ENCODE assay signal across 1 cellular context in the genomic region with DNA sequence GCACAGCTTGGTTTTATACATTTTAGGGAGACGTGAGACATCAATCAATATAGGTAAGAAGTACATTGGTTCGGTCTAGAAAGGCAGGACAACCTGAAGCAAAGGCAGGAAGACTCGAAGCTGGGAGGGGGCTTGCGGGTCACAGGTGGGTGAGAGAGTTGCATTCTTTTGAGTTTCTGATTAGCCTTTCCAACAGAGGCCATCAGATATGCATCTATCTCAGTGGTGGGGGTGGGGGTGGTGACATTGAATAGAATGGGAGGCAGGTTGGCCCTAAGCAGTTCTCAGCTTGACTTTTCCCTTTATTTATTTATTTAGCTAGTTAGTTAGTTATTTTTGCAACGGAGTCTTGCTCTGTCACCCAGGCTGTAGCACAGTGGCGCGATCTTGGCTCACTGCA.
TF ChIP-seq lines count a peak whose summit lies in the region.

No MANE protein-coding gene starts in this region.

TF ChIP-seq in WTC11, 78 proteins besides CTCF, POLR2A, EP300 and RAD21 (continued from another document):
- no peak for TF ChIP-seq JAZF1 (CRISPR knock-in tag; IDR thresholded peaks at IDR 0.05)
- no peak for TF ChIP-seq ZNF219 (CRISPR knock-in tag; IDR thresholded peaks at IDR 0.05; ENCODE audit: borderline replicate concordance)
- TF ChIP-seq, protein P1, sequence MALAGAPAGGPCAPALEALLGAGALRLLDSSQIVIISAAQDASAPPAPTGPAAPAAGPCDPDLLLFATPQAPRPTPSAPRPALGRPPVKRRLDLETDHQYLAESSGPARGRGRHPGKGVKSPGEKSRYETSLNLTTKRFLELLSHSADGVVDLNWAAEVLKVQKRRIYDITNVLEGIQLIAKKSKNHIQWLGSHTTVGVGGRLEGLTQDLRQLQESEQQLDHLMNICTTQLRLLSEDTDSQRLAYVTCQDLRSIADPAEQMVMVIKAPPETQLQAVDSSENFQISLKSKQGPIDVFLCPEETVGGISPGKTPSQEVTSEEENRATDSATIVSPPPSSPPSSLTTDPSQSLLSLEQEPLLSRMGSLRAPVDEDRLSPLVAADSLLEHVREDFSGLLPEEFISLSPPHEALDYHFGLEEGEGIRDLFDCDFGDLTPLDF (CRISPR knock-in tag; IDR thresholded peaks at IDR 0.05): no peak
- TF ChIP-seq, protein P2, sequence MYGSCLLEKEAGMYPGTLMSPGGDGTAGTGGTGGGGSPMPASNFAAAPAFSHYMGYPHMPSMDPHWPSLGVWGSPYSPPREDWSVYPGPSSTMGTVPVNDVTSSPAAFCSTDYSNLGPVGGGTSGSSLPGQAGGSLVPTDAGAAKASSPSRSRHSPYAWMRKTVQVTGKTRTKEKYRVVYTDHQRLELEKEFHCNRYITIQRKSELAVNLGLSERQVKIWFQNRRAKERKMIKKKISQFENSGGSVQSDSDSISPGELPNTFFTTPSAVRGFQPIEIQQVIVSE (CRISPR knock-in tag; IDR thresholded peaks at IDR 0.05; ENCODE audit: borderline replicate concordance): no peak
- TF ChIP-seq, protein P3, sequence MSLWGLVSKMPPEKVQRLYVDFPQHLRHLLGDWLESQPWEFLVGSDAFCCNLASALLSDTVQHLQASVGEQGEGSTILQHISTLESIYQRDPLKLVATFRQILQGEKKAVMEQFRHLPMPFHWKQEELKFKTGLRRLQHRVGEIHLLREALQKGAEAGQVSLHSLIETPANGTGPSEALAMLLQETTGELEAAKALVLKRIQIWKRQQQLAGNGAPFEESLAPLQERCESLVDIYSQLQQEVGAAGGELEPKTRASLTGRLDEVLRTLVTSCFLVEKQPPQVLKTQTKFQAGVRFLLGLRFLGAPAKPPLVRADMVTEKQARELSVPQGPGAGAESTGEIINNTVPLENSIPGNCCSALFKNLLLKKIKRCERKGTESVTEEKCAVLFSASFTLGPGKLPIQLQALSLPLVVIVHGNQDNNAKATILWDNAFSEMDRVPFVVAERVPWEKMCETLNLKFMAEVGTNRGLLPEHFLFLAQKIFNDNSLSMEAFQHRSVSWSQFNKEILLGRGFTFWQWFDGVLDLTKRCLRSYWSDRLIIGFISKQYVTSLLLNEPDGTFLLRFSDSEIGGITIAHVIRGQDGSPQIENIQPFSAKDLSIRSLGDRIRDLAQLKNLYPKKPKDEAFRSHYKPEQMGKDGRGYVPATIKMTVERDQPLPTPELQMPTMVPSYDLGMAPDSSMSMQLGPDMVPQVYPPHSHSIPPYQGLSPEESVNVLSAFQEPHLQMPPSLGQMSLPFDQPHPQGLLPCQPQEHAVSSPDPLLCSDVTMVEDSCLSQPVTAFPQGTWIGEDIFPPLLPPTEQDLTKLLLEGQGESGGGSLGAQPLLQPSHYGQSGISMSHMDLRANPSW (CRISPR knock-in tag; conservative IDR thresholded peaks at IDR 0.05; ENCODE audit: low read depth): no peak
- TF ChIP-seq, protein P4, sequence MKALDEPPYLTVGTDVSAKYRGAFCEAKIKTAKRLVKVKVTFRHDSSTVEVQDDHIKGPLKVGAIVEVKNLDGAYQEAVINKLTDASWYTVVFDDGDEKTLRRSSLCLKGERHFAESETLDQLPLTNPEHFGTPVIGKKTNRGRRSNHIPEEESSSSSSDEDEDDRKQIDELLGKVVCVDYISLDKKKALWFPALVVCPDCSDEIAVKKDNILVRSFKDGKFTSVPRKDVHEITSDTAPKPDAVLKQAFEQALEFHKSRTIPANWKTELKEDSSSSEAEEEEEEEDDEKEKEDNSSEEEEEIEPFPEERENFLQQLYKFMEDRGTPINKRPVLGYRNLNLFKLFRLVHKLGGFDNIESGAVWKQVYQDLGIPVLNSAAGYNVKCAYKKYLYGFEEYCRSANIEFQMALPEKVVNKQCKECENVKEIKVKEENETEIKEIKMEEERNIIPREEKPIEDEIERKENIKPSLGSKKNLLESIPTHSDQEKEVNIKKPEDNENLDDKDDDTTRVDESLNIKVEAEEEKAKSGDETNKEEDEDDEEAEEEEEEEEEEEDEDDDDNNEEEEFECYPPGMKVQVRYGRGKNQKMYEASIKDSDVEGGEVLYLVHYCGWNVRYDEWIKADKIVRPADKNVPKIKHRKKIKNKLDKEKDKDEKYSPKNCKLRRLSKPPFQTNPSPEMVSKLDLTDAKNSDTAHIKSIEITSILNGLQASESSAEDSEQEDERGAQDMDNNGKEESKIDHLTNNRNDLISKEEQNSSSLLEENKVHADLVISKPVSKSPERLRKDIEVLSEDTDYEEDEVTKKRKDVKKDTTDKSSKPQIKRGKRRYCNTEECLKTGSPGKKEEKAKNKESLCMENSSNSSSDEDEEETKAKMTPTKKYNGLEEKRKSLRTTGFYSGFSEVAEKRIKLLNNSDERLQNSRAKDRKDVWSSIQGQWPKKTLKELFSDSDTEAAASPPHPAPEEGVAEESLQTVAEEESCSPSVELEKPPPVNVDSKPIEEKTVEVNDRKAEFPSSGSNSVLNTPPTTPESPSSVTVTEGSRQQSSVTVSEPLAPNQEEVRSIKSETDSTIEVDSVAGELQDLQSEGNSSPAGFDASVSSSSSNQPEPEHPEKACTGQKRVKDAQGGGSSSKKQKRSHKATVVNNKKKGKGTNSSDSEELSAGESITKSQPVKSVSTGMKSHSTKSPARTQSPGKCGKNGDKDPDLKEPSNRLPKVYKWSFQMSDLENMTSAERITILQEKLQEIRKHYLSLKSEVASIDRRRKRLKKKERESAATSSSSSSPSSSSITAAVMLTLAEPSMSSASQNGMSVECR (CRISPR knock-in tag; IDR thresholded peaks at IDR 0.05; ENCODE audit: borderline replicate concordance): no peak
